ENCODE assay signal across 10 cellular contexts in genomic region chr11:94638278-94638901, GRCh38.
DNase-seq lines count a peak whose midpoint lies in the region; ATAC-seq and TF ChIP-seq lines count a peak whose summit lies in the region.
"Had no signal": no experiment of that assay in that cellular context is flagged by ENCODE, and none has a peak within 500 bp of the region (broad histone marks: within the 10 kb centered on the region; RNA-seq: fewer than 3 reads in every experiment).

No MANE protein-coding gene starts in this region.

- no peaks in the 10 kb centered on the region for H3K79me2 ChIP-seq in MM.1S (ENCODE audit: low read length)

- H3K4me1 ChIP-seq in MM.1S (ENCODE audit: low read length) (no peaks in the 10 kb centered on the region), prostate gland (replicated peaks) (peaks cover 3% of the 10 kb centered on the region)

- no peak for TF ChIP-seq CTCF in BJ (IDR thresholded peaks at IDR 0.05; ENCODE audit: insufficient read depth, low read depth, low read length)
- no peak for TF ChIP-seq CTCF in MM.1S (IDR thresholded peaks at IDR 0.05; ENCODE audit: low read length)
- TF ChIP-seq CTCF in prostate gland (IDR thresholded peaks at IDR 0.05), result no peak

- no peak overlapping the region for H3K9ac ChIP-seq in MM.1S (ENCODE audit: low read length)

- H3K36me3 ChIP-seq in BJ (ENCODE audit: control insufficient read depth, insufficient read depth, low read length) (no peaks in the 10 kb centered on the region), MM.1S (replicated peaks; ENCODE audit: insufficient read depth, low read length) (no peaks in the 10 kb centered on the region), prostate gland (no peaks in the 10 kb centered on the region)

- DNase-seq in BJ (ENCODE audit: low read depth) (no peak), MM.1S (no peak), epithelial cell of prostate (ENCODE audit: low read depth, low spot score) (no peak), prostate gland (ENCODE audit: low spot score) (no peak), NCI-H774 (lab: John Stamatoyannopoulos, UW) (no peak)
- no peak for DNase-seq in activated CD4-positive, alpha-beta T cell treated with anti-CD3 and anti-CD28 coated beads for 48 hours
- DNase-seq: activated CD4-positive, CD25-positive, alpha-beta regulatory T cell treated with anti-CD3 and anti-CD28 coated beads, Interleukin-2, amount 50 U/mL, for 72 hours; COR-L47 had no signal

- CTCF ChIA-PET in BJ (lab: Yijun Ruan, JAX), result interaction anchor here (1.0 to 1.1 kb wide), 4 partner anchors 9 to 16 kb away, joined by 3 to 4 read pairs (median 3); no protein-coding TSS in a partner anchor

- peak overlapping the region; percentile 22; the same call in 1 of the 2 replicates for H3K4me2 ChIP-seq in MM.1S (ENCODE audit: low read depth, low read length)

- POLR2A ChIA-PET in BJ (lab: Charles Lee), result no interaction called here

- no peak for TF ChIP-seq POLR2A in prostate gland (IDR thresholded peaks at IDR 0.05)

- H3K9me3 ChIP-seq in MM.1S (replicated peaks; ENCODE audit: insufficient read depth, low read length) (no peaks in the 10 kb centered on the region), prostate gland (no peaks in the 10 kb centered on the region)

- 41% methylated on average over 4 of the region's 4 CpGs for WGBS in prostate gland

- H2AFZ ChIP-seq in MM.1S (ENCODE audit: low read length), result 0 out of 2 replicates have a peak overlapping the region, but pooled peaks have one; percentile 35

- ATAC-seq in GM21576 (IDR thresholded peaks at IDR 0.05; ENCODE audit: unreplicated experiment) (no peak), HG03378 (IDR thresholded peaks at IDR 0.05; ENCODE audit: unreplicated experiment) (no peak)

- H3F3A ChIP-seq in MM.1S (ENCODE audit: insufficient read depth, low read length), result no peaks in the 10 kb centered on the region

- 0 out of 2 replicates have a peak overlapping the region, but pooled peaks have one; percentile 1 for H3K4me3 ChIP-seq in BJ (ENCODE audit: low read depth, low read length)
- H3K4me3 ChIP-seq in MM.1S (ENCODE audit: low read length), result no peak overlapping the region
- no peak overlapping the region for H3K4me3 ChIP-seq in prostate gland

- no peaks in the 10 kb centered on the region for H3K27me3 ChIP-seq in BJ (ENCODE audit: control insufficient read depth, insufficient read depth, low read length)
- no peaks in the 10 kb centered on the region for H3K27me3 ChIP-seq in MM.1S (replicated peaks; ENCODE audit: insufficient read depth, low read length)
- H3K27me3 ChIP-seq in prostate gland (replicated peaks; ENCODE audit: insufficient read depth), result no peaks in the 10 kb centered on the region

- intact Hi-C loops in prostate gland (cut with DNase I), result loop anchor here (10.0 kb wide), 1 partner anchor 106 kb away; no protein-coding TSS in a partner anchor

- no peaks in the 10 kb centered on the region for H3K9me2 ChIP-seq in MM.1S (replicated peaks; ENCODE audit: insufficient read depth, low read length)

- H3K27ac ChIP-seq in MM.1S (ENCODE audit: low read length) (no peak overlapping the region), epithelial cell of prostate (peak overlapping the region; percentile 7), prostate gland (peak overlapping the region; percentile 58 to 61)

- no peaks in the 10 kb centered on the region for H4K20me1 ChIP-seq in MM.1S (ENCODE audit: insufficient read depth, low read length)
